8 cellular contexts compared by ENCODE assay signal in the genomic region with DNA sequence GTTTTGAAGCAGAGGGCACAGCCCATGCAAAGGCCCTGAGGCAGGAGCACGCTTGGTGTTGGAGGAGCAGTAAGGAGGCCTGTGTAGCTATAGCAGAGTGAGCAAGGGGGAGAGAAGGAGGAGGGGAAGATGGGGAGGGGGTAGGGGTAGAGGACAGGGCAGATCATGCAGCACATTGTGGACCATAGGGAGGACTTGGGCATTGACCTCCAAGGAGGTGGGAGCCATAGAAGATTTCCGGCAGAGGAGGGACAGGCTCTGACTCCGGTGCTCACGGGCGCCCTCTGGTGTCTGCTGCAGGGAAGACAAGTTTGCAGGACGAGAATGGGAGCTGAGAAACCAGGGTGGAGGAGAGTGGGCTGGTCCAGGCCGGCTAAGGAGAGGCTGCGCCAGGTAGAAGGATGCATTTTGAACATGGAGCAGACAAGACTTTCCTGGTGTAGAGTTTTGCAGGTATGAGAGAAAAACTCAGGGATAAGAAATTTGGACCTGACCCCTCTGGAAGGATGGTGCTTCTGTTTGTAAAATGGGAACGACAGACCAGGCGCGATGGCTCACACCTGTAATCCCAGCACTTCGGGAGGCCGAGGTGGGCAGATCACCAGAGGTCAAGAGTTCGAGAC. TPM values are rescaled to one million over a fixed set of nuclear protein-coding genes. Genes with fewer than 3 reads are reported as not detected.
DNase-seq lines count a peak whose midpoint lies in the region; ATAC-seq, FAIRE-seq and TF ChIP-seq lines count a peak whose summit lies in the region.

No MANE protein-coding gene starts in this region.

- TF ChIP-seq CTCF in fibroblast of pulmonary artery (IDR thresholded peaks at IDR 0.05; ENCODE audit: low read length, missing control alignments): peak; percentile 93

- no peak for FAIRE-seq in RCC 7860 (lab: Jason Lieb, UNC)

- peaks cover 6 to 13% (median 10%) of the 10 kb centered on the region in 4 donors for H3K4me1 Mint-ChIP-seq in CD4-positive, alpha-beta memory T cell
- peaks cover 9% of the 10 kb centered on the region for H3K4me1 Mint-ChIP-seq in activated T-cell treated with anti-CD3 and anti-CD28 coated beads, Interleukin-2, amount 50 U/mL, for 4 hours (ENCODE audit: low read depth)

- H3K4me3 Mint-ChIP-seq in CD4-positive, alpha-beta memory T cell: peak overlapping the region; percentile 7 to 81 (median 60)
- H3K4me3 Mint-ChIP-seq in activated T-cell treated with anti-CD3 and anti-CD28 coated beads, Interleukin-2, amount 50 U/mL, for 4 hours: peak overlapping the region; percentile 1

- H3K27ac ChIP-seq in CD4-positive, alpha-beta memory T cell (ENCODE audit: low read depth, low read length): no peak overlapping the region
- no peak overlapping the region for H3K27ac ChIP-seq in substantia nigra (ENCODE audit: low read depth, low read length, poor library complexity, severe bottlenecking)

- intact Hi-C loops in CD4-positive, alpha-beta memory T cell (cut with micrococcal nuclease): loop anchor here (1.0 kb wide), 4 partner anchors 34 to 153 kb away; no protein-coding TSS in a partner anchor

- H3K27me3 Mint-ChIP-seq in CD4-positive, alpha-beta memory T cell: peaks cover 5 to 6% of the 10 kb centered on the region in 2 donors
- peaks cover 7% of the 10 kb centered on the region for H3K27me3 Mint-ChIP-seq in activated T-cell treated with anti-CD3 and anti-CD28 coated beads, Interleukin-2, amount 50 U/mL, for 4 hours (ENCODE audit: low read depth)

- no peaks in the 10 kb centered on the region for H3K9me3 Mint-ChIP-seq in CD4-positive, alpha-beta memory T cell
- H3K9me3 Mint-ChIP-seq in activated T-cell treated with anti-CD3 and anti-CD28 coated beads, Interleukin-2, amount 50 U/mL, for 4 hours: no peaks in the 10 kb centered on the region

- H3K36me3 Mint-ChIP-seq in CD4-positive, alpha-beta memory T cell: no peaks in the 10 kb centered on the region
- H3K36me3 Mint-ChIP-seq in activated T-cell treated with anti-CD3 and anti-CD28 coated beads, Interleukin-2, amount 50 U/mL, for 4 hours (ENCODE audit: insufficient read depth): no peaks in the 10 kb centered on the region

- peak; percentile 74 to 80 (median 78) for DNase-seq in CD4-positive, alpha-beta memory T cell
- peak; percentile 83 for DNase-seq in HK-2 (ENCODE audit: unreplicated experiment)
- peak; percentile 45 for DNase-seq in RCC 7860 (ENCODE audit: low spot score)
- peak; percentile 90 for DNase-seq in activated T-cell treated with anti-CD3 and anti-CD28 coated beads, Interleukin-2, amount 50 U/mL, for 4 hours
- peak; percentile 67 for DNase-seq in fibroblast of pulmonary artery (ENCODE audit: low read depth)
- DNase-seq in nucleus accumbens (lab: John Stamatoyannopoulos, UW): peak in 45 of 56 donors; percentile 2 to 80 (median 23)
- peak in 42 of 49 donors; percentile 1 to 77 (median 38) for DNase-seq in substantia nigra (lab: John Stamatoyannopoulos, UW)

- CTCF ChIA-PET in CD4-positive, alpha-beta memory T cell (lab: Charles Lee; ENCODE audit: partially characterized antibody): interaction anchor here (0.6 to 4.0 kb wide), 32 partner anchors 9 to 170 kb away, joined by 3 to 26 read pairs (median 4); a partner anchor contains a TSS

- POLR2A ChIA-PET in CD4-positive, alpha-beta memory T cell (lab: Charles Lee; ENCODE audit: partially characterized antibody): interaction anchor here (0.6 to 2.4 kb wide), 9 partner anchors 25 to 155 kb away, joined by 3 to 20 read pairs (median 8); a partner anchor contains a TSS

- peak; percentile 90 to 94 for ATAC-seq in activated T-cell treated with anti-CD3 and anti-CD28 coated beads, Interleukin-2, amount 50 U/mL, for 4 hours
- no peak for ATAC-seq in GM19023 (IDR thresholded peaks at IDR 0.05; ENCODE audit: unreplicated experiment)

- H3K9me3 ChIP-seq in CD4-positive, alpha-beta memory T cell (ENCODE audit: control insufficient read depth in 1 of 2, low read length in 2 of 2): no peaks in the 10 kb centered on the region

- H3K4me3 ChIP-seq in CD4-positive, alpha-beta memory T cell (ENCODE audit: low read length in 2 of 2): no peak overlapping the region
- no peak overlapping the region for H3K4me3 ChIP-seq in fibroblast of pulmonary artery (replicated peaks; ENCODE audit: low read depth, low read length)

- H3K4me1 ChIP-seq in CD4-positive, alpha-beta memory T cell (ENCODE audit: insufficient read depth, low read length): peaks cover 9% of the 10 kb centered on the region

- no peaks in the 10 kb centered on the region for H3K27me3 ChIP-seq in CD4-positive, alpha-beta memory T cell (ENCODE audit: insufficient read depth, low read length)

- H3K27ac Mint-ChIP-seq in CD4-positive, alpha-beta memory T cell: peak overlapping the region in 3 of 7 donors; percentile 16 to 59 (median 35)

- no peaks in the 10 kb centered on the region for H3K36me3 ChIP-seq in CD4-positive, alpha-beta memory T cell (ENCODE audit: insufficient read depth, low read length)

RNA-seq across cellular contexts. Expression of a gene that starts 13.7 kb away (rescaled TPM):
- not detected for total RNA-seq in CD4-positive, alpha-beta memory T cell
- not detected for polyA plus RNA-seq in CD4-positive, alpha-beta memory T cell
- under 1 TPM in 1 of 3 donors, not detected in 2; 0.08 TPM for total RNA-seq in activated T-cell treated with anti-CD3 and anti-CD28 coated beads, Interleukin-2, amount 50 U/mL, for 4 hours

RNA-seq across cellular contexts. Expression of a gene that starts 15.8 kb away (rescaled TPM):
- total RNA-seq in CD4-positive, alpha-beta memory T cell: 100 to 1,000 TPM; 125 to 126 TPM
- 100 to 1,000 TPM in 1 of 2 donors, 10 to 100 TPM in 1; 44.0 to 101 TPM for polyA plus RNA-seq in CD4-positive, alpha-beta memory T cell
- total RNA-seq in activated T-cell treated with anti-CD3 and anti-CD28 coated beads, Interleukin-2, amount 50 U/mL, for 4 hours: 100 to 1,000 TPM; 136 to 143 (median 139) TPM

RNA-seq across cellular contexts. Expression of a gene that starts 42.6 kb away (rescaled TPM):
- total RNA-seq in CD4-positive, alpha-beta memory T cell: 10 to 100 TPM; 26.8 to 27.0 TPM
- 1 to 10 TPM in 1 of 2 donors, under 1 TPM in 1; 0.19 to 5.0 TPM for polyA plus RNA-seq in CD4-positive, alpha-beta memory T cell
- 10 to 100 TPM; 42.9 to 48.2 (median 43.9) TPM for total RNA-seq in activated T-cell treated with anti-CD3 and anti-CD28 coated beads, Interleukin-2, amount 50 U/mL, for 4 hours

RNA-seq across cellular contexts. Expression of a gene that starts 42.8 kb away (rescaled TPM):
- total RNA-seq in CD4-positive, alpha-beta memory T cell: 1 to 10 TPM; 1.9 to 2.9 TPM
- under 1 TPM in 1 of 2 donors, not detected in 1; 0.20 TPM for polyA plus RNA-seq in CD4-positive, alpha-beta memory T cell
- under 1 TPM; 0.25 to 0.71 (median 0.26) TPM for total RNA-seq in activated T-cell treated with anti-CD3 and anti-CD28 coated beads, Interleukin-2, amount 50 U/mL, for 4 hours

Comparison
In these comparisons a context has a peak if more than half of its experiments do, and no peak if none do; other contexts are left out.
1. DNase-seq: peak in every context shown above with its lines; median percentile 90 in activated T-cell treated with anti-CD3 and anti-CD28 coated beads, Interleukin-2, amount 50 U/mL, for 4 hours; 83 in HK-2; 78 in CD4-positive, alpha-beta memory T cell; 67 in fibroblast of pulmonary artery; 45 in RCC 7860; 38 in substantia nigra; 23 in nucleus accumbens.